Comparison of ENCODE assay signal across 9 cellular contexts in genomic region chr12:53061404-53062010, GRCh38. TPM values are rescaled to one million over a fixed set of nuclear protein-coding genes. Genes with fewer than 3 reads are reported as not detected.
A peak's percentile ranks its signal among the peaks of the same experiment; 100 is the strongest.
DNase-seq lines count a peak whose midpoint lies in the region; ATAC-seq, FAIRE-seq and TF ChIP-seq lines count a peak whose summit lies in the region.
"Had no signal": no experiment of that assay in that cellular context is flagged by ENCODE, and none has a peak within 500 bp of the region (broad histone marks: within the 10 kb centered on the region; RNA-seq: fewer than 3 reads in every experiment).

No MANE protein-coding gene starts in this region.

- H3K9me3 ChIP-seq in right cardiac atrium (ENCODE audit: control insufficient read depth, low read length): no peaks in the 10 kb centered on the region
- H3K9me3 ChIP-seq in upper lobe of right lung: no peaks in the 10 kb centered on the region

- FAIRE-seq in urothelium cell line (lab: Jason Lieb, UNC): no peak

- H3K4me3 ChIP-seq in right cardiac atrium (ENCODE audit: low read length): no peak overlapping the region
- no peak overlapping the region for H3K4me3 ChIP-seq in upper lobe of right lung

- peaks cover 89% of the 10 kb centered on the region for H3K36me3 ChIP-seq in upper lobe of right lung

- H3K4me1 ChIP-seq in right cardiac atrium (ENCODE audit: control insufficient read depth, insufficient read depth, low read length): peaks cover 6% of the 10 kb centered on the region
- peaks cover 46% of the 10 kb centered on the region for H3K4me1 ChIP-seq in upper lobe of right lung

- H3K27me3 ChIP-seq in right cardiac atrium (ENCODE audit: control insufficient read depth, insufficient read depth): no peaks in the 10 kb centered on the region
- H3K27me3 ChIP-seq in upper lobe of right lung: no peaks in the 10 kb centered on the region

- 84% methylated on average over 5 of the region's 5 CpGs for WGBS in right cardiac atrium

- TF ChIP-seq CTCF in upper lobe of right lung (IDR thresholded peaks at IDR 0.05): no peak

- intact Hi-C loops in right cardiac atrium (cut with DNase I) (loop anchor here in 2 of 4 donors (10.0 kb wide), 1 partner anchor 133 kb away; no protein-coding TSS in a partner anchor), upper lobe of right lung (cut with DNase I) (no loop called here)

- DNase-seq in activated effector memory CD4-positive, alpha-beta T cell treated with anti-CD3 and anti-CD28 coated beads, Interleukin-2, amount 50 U/mL, for 16 hours: peak; percentile 54
- DNase-seq in activated effector memory CD4-positive, alpha-beta T cell treated with Interleukin-2 at 50 U/mL for 16 hours: no peak
- DNase-seq in RPMI8226: peak; percentile 93
- peak in 2 of 3 donors; percentile 41 to 73 for DNase-seq in right cardiac atrium
- peak; percentile 88 for DNase-seq in upper lobe of right lung
- DNase-seq in urothelium cell line (ENCODE audit: low spot score): no peak
- DNase-seq in cerebellar nuclear complex (lab: John Stamatoyannopoulos, UW): no peak
- no peak for DNase-seq in activated naive CD4-positive, alpha-beta T cell treated with anti-CD3 and anti-CD28 coated beads, Interleukin-2, amount 50 U/mL, for 16 hours

- H3K27ac ChIP-seq in right cardiac atrium (ENCODE audit: low read length) (no peak overlapping the region), upper lobe of right lung (peak overlapping the region; percentile 60)

- ATAC-seq in right cardiac atrium: no peak
- ATAC-seq in upper lobe of right lung: peak; percentile 45

RNA-seq across cellular contexts. Expression of gene TNS2, which starts 11.6 kb away (rescaled TPM):
- 100 to 1,000 TPM; 104 to 145 (median 116) TPM for total RNA-seq in right cardiac atrium
- polyA plus RNA-seq in right cardiac atrium: 155 TPM
- 232 TPM for total RNA-seq in upper lobe of right lung

RNA-seq across cellular contexts. Expression of gene SPRYD3, which starts 17.7 kb away (rescaled TPM):
- total RNA-seq in right cardiac atrium: 10 to 100 TPM; 40.8 to 59.6 (median 47.1) TPM
- polyA plus RNA-seq in right cardiac atrium: 29.4 TPM
- 50.4 TPM for total RNA-seq in upper lobe of right lung

RNA-seq across cellular contexts. Expression of gene IGFBP6, which starts 36.0 kb away (rescaled TPM):
- total RNA-seq in right cardiac atrium: 100 to 1,000 TPM in 3 of 4 donors, 10 to 100 TPM in 1; 49.7 to 178 (median 146) TPM
- polyA plus RNA-seq in right cardiac atrium: 130 TPM
- 34.6 TPM for total RNA-seq in upper lobe of right lung
- total RNA-seq: mononuclear cell had no signal

RNA-seq across cellular contexts. Expression of gene SOAT2, which starts 41.8 kb away (rescaled TPM):
- total RNA-seq in right cardiac atrium (under 1 TPM in 2 of 4 donors, not detected in 2; 0.17 to 0.18 TPM), upper lobe of right lung (not detected)
- polyA plus RNA-seq in right cardiac atrium: 0.07 TPM

RNA-seq across cellular contexts. Expression of gene EIF4B, which starts 55.3 kb away (rescaled TPM):
- total RNA-seq in right cardiac atrium (100 to 1,000 TPM; 391 to 552 (median 433) TPM), upper lobe of right lung (436 TPM)
- polyA plus RNA-seq in right cardiac atrium: 65.5 TPM

Comparison
In these comparisons a context has a peak if more than half of its experiments do, and no peak if none do; other contexts are left out.
1. DNase-seq: peak in activated effector memory CD4-positive, alpha-beta T cell treated with anti-CD3 and anti-CD28 coated beads, Interleukin-2, amount 50 U/mL, for 16 hours (single experiment), RPMI8226 (single experiment), right cardiac atrium (2 of 3) and upper lobe of right lung (single experiment); none in activated effector memory CD4-positive, alpha-beta T cell treated with Interleukin-2 at 50 U/mL for 16 hours (single experiment), urothelium cell line (single experiment), cerebellar nuclear complex (0 of 2) and activated naive CD4-positive, alpha-beta T cell treated with anti-CD3 and anti-CD28 coated beads, Interleukin-2, amount 50 U/mL, for 16 hours (single experiment).